In the genomic region with DNA sequence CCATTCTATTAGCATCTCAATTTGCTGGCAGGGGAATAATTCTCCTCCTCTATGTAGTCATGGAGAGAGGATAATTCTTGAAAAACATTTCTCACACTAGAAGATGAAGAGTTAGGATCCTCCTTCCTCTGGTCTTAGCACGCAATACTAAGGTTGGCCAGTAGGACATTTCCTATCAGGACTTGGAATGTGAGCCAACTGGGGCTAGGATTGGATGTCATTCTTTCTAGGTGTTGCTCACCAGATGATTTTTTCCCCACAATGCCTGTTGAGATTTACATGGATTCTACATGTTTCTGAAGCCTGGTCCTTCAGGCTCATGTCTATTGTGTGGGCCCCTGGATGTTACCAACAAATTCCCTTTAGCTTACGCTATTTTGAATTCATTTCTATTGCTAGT, we compare ENCODE assay signal across 11 cellular contexts. TPM values are rescaled to one million over a fixed set of nuclear protein-coding genes. Genes with fewer than 3 reads are reported as not detected.
DNase-seq lines count a peak whose midpoint lies in the region; ATAC-seq and TF ChIP-seq lines count a peak whose summit lies in the region.
"Had no signal": no experiment of that assay in that cellular context is flagged by ENCODE, and none has a peak within 500 bp of the region (broad histone marks: within the 10 kb centered on the region; RNA-seq: fewer than 3 reads in every experiment).

No MANE protein-coding gene starts in this region.

- H3K4me2 ChIP-seq in neural progenitor cell = no peak overlapping the region

- in situ Hi-C loops in brain microvascular endothelial cell (cut with HindIII; ENCODE audit: low pct_ligation_motif_present, low sequenced_read_pairs) = loop anchor here (25.0 kb wide), 1 partner anchor 122 kb away; the partner anchor contains the start of gene ALKBH8

- H3K36me3 ChIP-seq in brain microvascular endothelial cell (replicated peaks) (no peaks in the 10 kb centered on the region), neural progenitor cell (no peaks in the 10 kb centered on the region)

- peak overlapping the region; percentile 9 for H2AFZ ChIP-seq in neural progenitor cell (replicated peaks)

- H3K36me3 Mint-ChIP-seq in neural progenitor cell = no peaks in the 10 kb centered on the region
- H3K36me3 Mint-ChIP-seq: stimulated activated effector memory CD8-positive, alpha-beta T cell treated with anti-CD3 and anti-CD28 coated beads, Interleukin-12 subunit alpha, Interleukin-12 subunit beta, amount 100 ng/mL, for 72 hours had no signal

- H3K4me3 ChIP-seq in brain microvascular endothelial cell (ENCODE audit: low read depth, low read length) (no peak overlapping the region), neural progenitor cell (no peak overlapping the region)

- H3K27ac ChIP-seq in brain microvascular endothelial cell (no peak overlapping the region), neural progenitor cell (no peak overlapping the region)

- no peaks in the 10 kb centered on the region for H3K9me3 ChIP-seq in neural progenitor cell (ENCODE audit: low read depth)

- H3K9ac ChIP-seq in neural progenitor cell = no peak overlapping the region

- TF ChIP-seq CTCF in brain microvascular endothelial cell (IDR thresholded peaks at IDR 0.05; ENCODE audit: low read depth, low read length, missing control alignments) (peak; percentile 67), neural progenitor cell (IDR thresholded peaks at IDR 0.05) (peak; percentile 56)

- H3F3A ChIP-seq in neural progenitor cell (ENCODE audit: low read depth) = no peaks in the 10 kb centered on the region

- no peak overlapping the region for H3K27ac Mint-ChIP-seq in neural progenitor cell
- H3K27ac Mint-ChIP-seq: activated T-helper 1 cell treated with anti-CD3 and anti-CD28 coated beads, Interleukin-12 subunit alpha, Interleukin-12 subunit beta, Interleukin-2, Interleukin-4 antibody, amounts not matched to agents 30 ng/mL and 10 ng/mL and 1 ng/mL, durations not matched to agents 14 hours and 24 hours and 36 hours; stimulated activated effector memory CD8-positive, alpha-beta T cell treated with anti-CD3 and anti-CD28 coated beads, Interleukin-12 subunit alpha, Interleukin-12 subunit beta, amount 100 ng/mL, for 72 hours had no signal

- DNase-seq in ELR (ENCODE audit: low read depth) = peak; percentile 58
- peak; percentile 6 for DNase-seq in HuH-7.5 (ENCODE audit: low spot score)
- no peak for DNase-seq in brain microvascular endothelial cell
- peak; percentile 31 for DNase-seq in neural progenitor cell (ENCODE audit: low spot score)
- no peak for DNase-seq in activated gamma-delta T cell (lab: John Stamatoyannopoulos, UW)
- DNase-seq in NCI-H187 treated with DMSO at 0.1 percent for 48 hours (lab: John Stamatoyannopoulos, UW) = no peak
- DNase-seq in left cardiac atrium = no peak
- no peak for DNase-seq in GF-D8 (lab: John Stamatoyannopoulos, UW)
- DNase-seq: NCI-H446 treated with DMSO at 0.1 percent for 48 hours had no signal

- H3K27me3 ChIP-seq in brain microvascular endothelial cell (replicated peaks) = no peaks in the 10 kb centered on the region
- no peaks in the 10 kb centered on the region for H3K27me3 ChIP-seq in neural progenitor cell

- ATAC-seq in left cardiac atrium = no peak
- ATAC-seq: stimulated activated effector memory CD8-positive, alpha-beta T cell treated with anti-CD3 and anti-CD28 coated beads, Interleukin-12 subunit alpha, Interleukin-12 subunit beta, amount 100 ng/mL, for 72 hours had no signal

- no peaks in the 10 kb centered on the region for H3K9me3 Mint-ChIP-seq in neural progenitor cell
- H3K9me3 Mint-ChIP-seq: activated T-helper 1 cell treated with anti-CD3 and anti-CD28 coated beads, Interleukin-12 subunit alpha, Interleukin-12 subunit beta, Interleukin-2, Interleukin-4 antibody, amounts not matched to agents 30 ng/mL and 10 ng/mL and 1 ng/mL, durations not matched to agents 14 hours and 24 hours and 36 hours; stimulated activated effector memory CD8-positive, alpha-beta T cell treated with anti-CD3 and anti-CD28 coated beads, Interleukin-12 subunit alpha, Interleukin-12 subunit beta, amount 100 ng/mL, for 72 hours had no signal

- intact Hi-C loops in left cardiac atrium (cut with DNase I) = loop anchor here in 1 of 2 donors (10.0 kb wide), 1 partner anchor 91 kb away; no protein-coding TSS in a partner anchor

- H3K4me1 ChIP-seq in neural progenitor cell = no peaks in the 10 kb centered on the region

- H3K4me3 Mint-ChIP-seq in neural progenitor cell = no peak overlapping the region
- H3K4me3 Mint-ChIP-seq: activated T-helper 1 cell treated with anti-CD3 and anti-CD28 coated beads, Interleukin-12 subunit alpha, Interleukin-12 subunit beta, Interleukin-2, Interleukin-4 antibody, amounts not matched to agents 30 ng/mL and 10 ng/mL and 1 ng/mL, durations not matched to agents 14 hours and 24 hours and 36 hours; stimulated activated effector memory CD8-positive, alpha-beta T cell treated with anti-CD3 and anti-CD28 coated beads, Interleukin-12 subunit alpha, Interleukin-12 subunit beta, amount 100 ng/mL, for 72 hours had no signal

- H3K4me1 Mint-ChIP-seq in neural progenitor cell = peaks cover 2% of the 10 kb centered on the region
- H3K4me1 Mint-ChIP-seq: stimulated activated effector memory CD8-positive, alpha-beta T cell treated with anti-CD3 and anti-CD28 coated beads, Interleukin-12 subunit alpha, Interleukin-12 subunit beta, amount 100 ng/mL, for 72 hours had no signal

- no peaks in the 10 kb centered on the region for H4K20me1 ChIP-seq in neural progenitor cell (ENCODE audit: low read depth)

- H3K27me3 Mint-ChIP-seq in neural progenitor cell (ENCODE audit: insufficient read depth, low read depth) = peaks cover 2% of the 10 kb centered on the region

- no peaks in the 10 kb centered on the region for H3K79me2 ChIP-seq in neural progenitor cell (ENCODE audit: low read depth)

RNA-seq across cellular contexts. Expression of gene SLN, which starts 28.0 kb away (rescaled TPM):
- total RNA-seq in neural progenitor cell (ENCODE audit: low replicate concordance) (not detected in 2 replicates), left cardiac atrium (100 to 1,000 TPM; 427 to 669 TPM)
- total RNA-seq: activated T-helper 1 cell treated with anti-CD3 and anti-CD28 coated beads, Interleukin-12 subunit alpha, Interleukin-12 subunit beta, Interleukin-2, Interleukin-4 antibody, amounts not matched to agents 30 ng/mL and 10 ng/mL and 1 ng/mL, durations not matched to agents 14 hours and 24 hours and 36 hours had no signal

Comparison
In these comparisons a context has a peak if more than half of its experiments do, and no peak if none do; other contexts are left out.
1. DNase-seq: peak in ELR (single experiment), HuH-7.5 (single experiment) and neural progenitor cell (single experiment); none in brain microvascular endothelial cell (single experiment), activated gamma-delta T cell (single experiment), NCI-H187 treated with DMSO at 0.1 percent for 48 hours (single experiment), left cardiac atrium (single experiment) and GF-D8 (single experiment).
2. RNA of gene SLN, which starts 28.0 kb away (total RNA-seq): 427 to 669 TPM in left cardiac atrium; not detected in neural progenitor cell; every median in the first group is over 100 times any median in the second.